ENCODE assay signal across 19 cellular contexts in the genomic region with DNA sequence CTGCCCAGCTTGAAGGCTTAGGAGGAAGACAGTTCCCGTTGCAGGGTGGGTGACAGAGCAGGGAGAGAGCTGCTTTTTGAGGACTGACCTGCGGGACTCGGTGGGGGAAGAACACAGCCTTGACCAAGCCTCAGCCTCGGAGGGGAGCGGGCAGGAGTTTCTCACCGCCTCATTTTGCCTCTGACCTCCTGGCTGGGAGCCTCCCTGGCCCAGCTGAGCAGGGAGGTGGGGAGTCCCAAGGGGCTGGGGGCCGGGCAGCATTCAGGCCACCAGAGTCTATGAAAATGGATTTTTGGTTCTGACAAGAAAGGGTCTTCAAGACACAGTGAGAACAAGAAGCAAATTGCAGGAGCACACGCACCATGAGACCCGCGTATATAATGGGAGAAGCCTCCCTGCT. TPM values are rescaled to one million over a fixed set of nuclear protein-coding genes. Genes with fewer than 3 reads are reported as not detected.
A peak's percentile ranks its signal among the peaks of the same experiment; 100 is the strongest.
DNase-seq lines count a peak whose midpoint lies in the region; ATAC-seq and TF ChIP-seq lines count a peak whose summit lies in the region.
"Had no signal": no experiment of that assay in that cellular context is flagged by ENCODE, and none has a peak within 500 bp of the region (broad histone marks: within the 10 kb centered on the region; RNA-seq: fewer than 3 reads in every experiment).

No MANE protein-coding gene starts in this region.

- H2AFZ ChIP-seq in IMR-90 (replicated peaks; ENCODE audit: low read length, poor library complexity) (peak overlapping the region; percentile 51), neural progenitor cell (replicated peaks) (no peak overlapping the region)
- H2AFZ ChIP-seq: GM23248 had no signal

- H3F3A ChIP-seq in neural progenitor cell (ENCODE audit: low read depth): no peaks in the 10 kb centered on the region

- no peak for ATAC-seq in IMR-90 (ENCODE audit: low read depth)
- ATAC-seq in stimulated activated effector memory CD8-positive, alpha-beta T cell treated with anti-CD3 and anti-CD28 coated beads, Interleukin-12 subunit alpha, Interleukin-12 subunit beta, amount 100 ng/mL, for 72 hours: no peak
- no peak for ATAC-seq in Right ventricle myocardium superior (ENCODE audit: poor library complexity)

- peak overlapping the region; percentile 26 for H3K27ac Mint-ChIP-seq in endodermal cell
- peak overlapping the region; percentile 54 for H3K27ac Mint-ChIP-seq in neural progenitor cell
- H3K27ac Mint-ChIP-seq in stimulated activated effector memory CD8-positive, alpha-beta T cell treated with anti-CD3 and anti-CD28 coated beads, Interleukin-12 subunit alpha, Interleukin-12 subunit beta, amount 100 ng/mL, for 72 hours: peak overlapping the region; percentile 68
- H3K27ac Mint-ChIP-seq: B cell, HFFc6 had no signal

- no peak overlapping the region for H3K18ac ChIP-seq in IMR-90 (ENCODE audit: low read depth, low read length)

- TF ChIP-seq POLR2A in IMR-90 (IDR thresholded peaks at IDR 0.05; ENCODE audit: low read depth, low read length) (no peak), transverse colon (IDR thresholded peaks at IDR 0.05) (no peak)

- H3K36me3 Mint-ChIP-seq in endodermal cell (ENCODE audit: low read depth): no peaks in the 10 kb centered on the region
- H3K36me3 Mint-ChIP-seq in neural progenitor cell: no peaks in the 10 kb centered on the region
- H3K36me3 Mint-ChIP-seq in stimulated activated effector memory CD8-positive, alpha-beta T cell treated with anti-CD3 and anti-CD28 coated beads, Interleukin-12 subunit alpha, Interleukin-12 subunit beta, amount 100 ng/mL, for 72 hours: no peaks in the 10 kb centered on the region
- H3K36me3 Mint-ChIP-seq: CD8-positive, alpha-beta memory T cell; IgD-negative memory B cell had no signal

- H3K4me3 Mint-ChIP-seq in endodermal cell (no peak overlapping the region), neural progenitor cell (no peak overlapping the region)
- H3K4me3 Mint-ChIP-seq in stimulated activated effector memory CD8-positive, alpha-beta T cell treated with anti-CD3 and anti-CD28 coated beads, Interleukin-12 subunit alpha, Interleukin-12 subunit beta, amount 100 ng/mL, for 72 hours: no peak overlapping the region
- H3K4me3 Mint-ChIP-seq: B cell; CD8-positive, alpha-beta memory T cell; HFFc6; IgD-negative memory B cell had no signal

- H3K23ac ChIP-seq in IMR-90 (ENCODE audit: low read depth, low read length): no peak overlapping the region

- H3K4ac ChIP-seq in IMR-90 (ENCODE audit: low read depth, low read length): no peak overlapping the region

- no peak overlapping the region for H2BK120ac ChIP-seq in IMR-90 (ENCODE audit: low read depth, low read length)

- no peak overlapping the region for H4K91ac ChIP-seq in IMR-90 (ENCODE audit: insufficient read depth, low read depth, low read length)

- TF ChIP-seq RAD21 in IMR-90 (IDR thresholded peaks at IDR 0.05; ENCODE audit: low read length): no peak

- no peak overlapping the region for H3K4me3 ChIP-seq in IMR-90 (ENCODE audit: insufficient read depth, low read depth, low read length)
- no peak overlapping the region for H3K4me3 ChIP-seq in endodermal cell (ENCODE audit: low read length)
- H3K4me3 ChIP-seq in neural progenitor cell: no peak overlapping the region
- H3K4me3 ChIP-seq in transverse colon: no peak overlapping the region
- H3K4me3 ChIP-seq: BLaER1 treated with 17β-estradiol and CSF1 and Interleukin-3, amounts not matched to agents 10 nM and 100 nM; GM23248 had no signal

- H3K27ac ChIP-seq in IMR-90 (ENCODE audit: insufficient read depth, low read length) (no peak overlapping the region), endodermal cell (ENCODE audit: low read depth, low read length) (no peak overlapping the region), neural progenitor cell (no peak overlapping the region), transverse colon (no peak overlapping the region)
- H3K27ac ChIP-seq: GM23248 had no signal

- H3K4me2 ChIP-seq in IMR-90 (ENCODE audit: low read depth, low read length) (no peak overlapping the region), neural progenitor cell (no peak overlapping the region)
- H3K4me2 ChIP-seq: BLaER1 treated with 17β-estradiol and CSF1 and Interleukin-3, amounts not matched to agents 10 nM and 100 nM had no signal

- H3K4me1 Mint-ChIP-seq in endodermal cell (peaks cover 23% of the 10 kb centered on the region), neural progenitor cell (peaks cover 39% of the 10 kb centered on the region)
- peaks cover 11% of the 10 kb centered on the region for H3K4me1 Mint-ChIP-seq in stimulated activated effector memory CD8-positive, alpha-beta T cell treated with anti-CD3 and anti-CD28 coated beads, Interleukin-12 subunit alpha, Interleukin-12 subunit beta, amount 100 ng/mL, for 72 hours
- H3K4me1 Mint-ChIP-seq: B cell, IgD-negative memory B cell had no signal

- no peak overlapping the region for H2BK20ac ChIP-seq in IMR-90 (ENCODE audit: low read depth, low read length)

- H3K9ac ChIP-seq in IMR-90 (ENCODE audit: low read depth, low read length): no peak overlapping the region
- H3K9ac ChIP-seq in endodermal cell (ENCODE audit: extremely low read depth, low read length, poor library complexity, severe bottlenecking): no peak overlapping the region
- H3K9ac ChIP-seq in neural progenitor cell: no peak overlapping the region
- H3K9ac ChIP-seq: GM23248 had no signal

- no peak overlapping the region for H4K8ac ChIP-seq in IMR-90 (ENCODE audit: low read depth in 2 of 2, low read length in 2 of 2)

- no peaks in the 10 kb centered on the region for H3K79me2 ChIP-seq in neural progenitor cell (ENCODE audit: low read depth)

- no peak overlapping the region for H3K56ac ChIP-seq in IMR-90 (ENCODE audit: extremely low read depth, insufficient read depth, low read length)

- H3K27me3 Mint-ChIP-seq in endodermal cell (ENCODE audit: insufficient read depth) (peaks cover 9% of the 10 kb centered on the region), neural progenitor cell (ENCODE audit: insufficient read depth, low read depth) (peaks cover 13% of the 10 kb centered on the region)

- no peak for DNase-seq in IMR-90
- no peak for DNase-seq in endodermal cell
- no peak for DNase-seq in neural progenitor cell (ENCODE audit: low spot score)
- DNase-seq in stimulated activated effector memory CD8-positive, alpha-beta T cell treated with anti-CD3 and anti-CD28 coated beads, Interleukin-12 subunit alpha, Interleukin-12 subunit beta, amount 100 ng/mL, for 72 hours (ENCODE audit: low spot score in 2 of 2): no peak
- DNase-seq in GF-D8 (lab: John Stamatoyannopoulos, UW): no peak
- no peak for DNase-seq in transverse colon
- DNase-seq in Right ventricle myocardium superior: no peak
- DNase-seq: CD8-positive, alpha-beta memory T cell; COR-L47; DMS 273 treated with DMSO at 0.1 percent for 48 hours; DMS53; DND-41; EL; GM23248; HCEC 1CT; HFFc6 had no signal

- no peak overlapping the region for H2BK5ac ChIP-seq in IMR-90 (ENCODE audit: low read depth, low read length, poor library complexity, severe bottlenecking)

- TF ChIP-seq EP300 in transverse colon (IDR thresholded peaks at IDR 0.05; ENCODE audit: low read depth): no peak

- H2BK15ac ChIP-seq in IMR-90 (ENCODE audit: low read depth, low read length): no peak overlapping the region

- 93% methylated on average over 6 of the region's 10 CpGs; no CpG with 5 or more reads in 1 of the 2 experiments for WGBS in IMR-90 (ENCODE audit: extremely low coverage in 2 of 2, insufficient read length in 1 of 2), 2 experiments
- 84% methylated on average over 8 to 10 of the region's 10 CpGs for WGBS in endodermal cell (ENCODE audit: insufficient coverage in 1 of 2, insufficient read length in 1 of 2), 2 experiments
- 88 to 100% methylated on average over 2 to 10 of the region's 10 CpGs for WGBS in transverse colon (ENCODE audit: low coverage in 1 of 2), 2 donors

- H3K36me3 ChIP-seq in IMR-90 (ENCODE audit: control insufficient read depth, insufficient read depth, low read length): no peaks in the 10 kb centered on the region
- H3K36me3 ChIP-seq in endodermal cell (ENCODE audit: control insufficient read depth, insufficient read depth, low read length): no peaks in the 10 kb centered on the region
- H3K36me3 ChIP-seq in neural progenitor cell: no peaks in the 10 kb centered on the region
- no peaks in the 10 kb centered on the region for H3K36me3 ChIP-seq in transverse colon
- H3K36me3 ChIP-seq: BLaER1 treated with 17β-estradiol and CSF1 and Interleukin-3, amounts not matched to agents 10 nM and 100 nM had no signal

- H3K9me3 Mint-ChIP-seq in endodermal cell: no peaks in the 10 kb centered on the region
- peaks cover 2% of the 10 kb centered on the region for H3K9me3 Mint-ChIP-seq in neural progenitor cell
- no peaks in the 10 kb centered on the region for H3K9me3 Mint-ChIP-seq in stimulated activated effector memory CD8-positive, alpha-beta T cell treated with anti-CD3 and anti-CD28 coated beads, Interleukin-12 subunit alpha, Interleukin-12 subunit beta, amount 100 ng/mL, for 72 hours
- H3K9me3 Mint-ChIP-seq: CD8-positive, alpha-beta memory T cell; HFFc6; IgD-negative memory B cell had no signal

- peaks cover 18% of the 10 kb centered on the region for H3K4me1 ChIP-seq in IMR-90 (ENCODE audit: control insufficient read depth, insufficient read depth, low read length)
- peaks cover 15% of the 10 kb centered on the region for H3K4me1 ChIP-seq in endodermal cell (ENCODE audit: control insufficient read depth, insufficient read depth, low read length)
- H3K4me1 ChIP-seq in neural progenitor cell: no peaks in the 10 kb centered on the region
- H3K4me1 ChIP-seq in transverse colon: peaks cover 0 to 14% (median 6%) of the 10 kb centered on the region in 4 donors

- H4K20me1 ChIP-seq in IMR-90 (ENCODE audit: insufficient read depth, low read length): no peaks in the 10 kb centered on the region; the same call in 1 of the 2 replicates
- no peaks in the 10 kb centered on the region for H4K20me1 ChIP-seq in neural progenitor cell (ENCODE audit: low read depth)

- CTCF ChIA-PET in IMR-90 (lab: Yijun Ruan, JAX): no interaction called here

- BruUV-seq in IMR-90 (replicated peaks; lab: Mats Ljungman, UMichigan): no TSS peak

- H3K14ac ChIP-seq in IMR-90 (replicated peaks; ENCODE audit: low read depth, low read length): no peak overlapping the region

- peaks cover 0 to 11% of the 10 kb centered on the region in 2 experiments; a peak in 1 of 4 replicates for H3K79me1 ChIP-seq in IMR-90 (ENCODE audit: low read depth in 1 of 2, low read length in 2 of 2)

- peak overlapping the region; percentile 33; the same call in 1 of the 2 replicates for H2AK5ac ChIP-seq in IMR-90 (ENCODE audit: low read depth, low read length)

- dilution Hi-C loops in IMR-90 (cut with HindIII; ENCODE audit: low sequenced_read_pairs, unreplicated experiment): no loop called here

- in situ Hi-C loops in IMR-90 (cut with MboI; ENCODE audit: low sequenced_read_pairs): no loop called here
- in situ Hi-C loops in transverse colon (cut with MboI; ENCODE audit: low pct_ligation_motif_present in 1 of 4, low pct_unique_long_range_greater_than_20kb in 1 of 4, low sequenced_read_pairs in 3 of 4): no loop called here

- H3K27me3 ChIP-seq in IMR-90 (ENCODE audit: control insufficient read depth, insufficient read depth, low read length) (no peaks in the 10 kb centered on the region; the same call in 1 of the 2 replicates), endodermal cell (ENCODE audit: control insufficient read depth, insufficient read depth, low read length, poor library complexity, severe bottlenecking) (no peaks in the 10 kb centered on the region), neural progenitor cell (no peaks in the 10 kb centered on the region), transverse colon (no peaks in the 10 kb centered on the region)
- H3K27me3 ChIP-seq: BLaER1 treated with 17β-estradiol and CSF1 and Interleukin-3, amounts not matched to agents 10 nM and 100 nM had no signal

- H4K5ac ChIP-seq in IMR-90 (ENCODE audit: low read depth, low read length): no peak overlapping the region

- no peak overlapping the region for H2AK9ac ChIP-seq in IMR-90 (replicated peaks; ENCODE audit: low read depth, low read length, poor library complexity)

- H3K9me1 ChIP-seq in IMR-90 (ENCODE audit: insufficient read depth, low read length): peaks cover 12% of the 10 kb centered on the region; the same call in 1 of the 2 replicates

- H3K9me3 ChIP-seq in IMR-90 (ENCODE audit: control insufficient read depth, insufficient read depth, low read length) (no peaks in the 10 kb centered on the region), endodermal cell (ENCODE audit: control insufficient read depth, low read length) (no peaks in the 10 kb centered on the region), neural progenitor cell (ENCODE audit: low read depth) (no peaks in the 10 kb centered on the region), transverse colon (no peaks in the 10 kb centered on the region)
- H3K9me3 ChIP-seq: BLaER1 treated with 17β-estradiol and CSF1 and Interleukin-3, amounts not matched to agents 10 nM and 100 nM had no signal

- intact Hi-C loops in IMR-90 (cut with micrococcal nuclease): no loop called here
- intact Hi-C loops in transverse colon (cut with DNase I; ENCODE audit: low total_unique reads): no loop called here
- intact Hi-C loops in Right ventricle myocardium superior (cut with DNase I): no loop called here

- POLR2A ChIA-PET in IMR-90 (lab: Charles Lee; ENCODE audit: unreplicated experiment): no interaction called here

- TF ChIP-seq CTCF in IMR-90 (conservative IDR thresholded peaks at IDR 0.05; ENCODE audit: low read depth, low read length): no peak
- TF ChIP-seq CTCF in endodermal cell (conservative IDR thresholded peaks at IDR 0.05): no peak
- no peak for TF ChIP-seq CTCF in neural progenitor cell (IDR thresholded peaks at IDR 0.05)
- TF ChIP-seq CTCF in transverse colon (IDR thresholded peaks at IDR 0.05): no peak

RNA-seq across cellular contexts. Expression of a gene that starts 51.3 kb away (rescaled TPM):
- total RNA-seq in IMR-90 (2012; rRNA removed) (13.3 and 15.8 TPM in 2 replicates), endodermal cell (10 to 100 TPM; 52.4 to 67.4 TPM), neural progenitor cell (ENCODE audit: low replicate concordance) (1.1 and 2.0 TPM in 2 replicates), transverse colon (100 to 1,000 TPM in 1 of 4 donors, 10 to 100 TPM in 3; 76.0 to 199 (median 77.1) TPM), Right ventricle myocardium superior (14.0 TPM)
- 17.6 and 17.9 TPM in 2 replicates for polyA plus RNA-seq in IMR-90 (2012; rRNA removed)
- polyA plus RNA-seq in IMR-90 (2012; cell fraction: cytosol; rRNA removed): 8.3 and 14.6 TPM in 2 replicates
- polyA plus RNA-seq in IMR-90 (2012; cell fraction: nucleus; rRNA removed; ENCODE audit: low replicate concordance): 22.6 and 22.9 TPM in 2 replicates
- polyA plus RNA-seq in endodermal cell (2013, experiment 1 of 2): 16.5 TPM
- polyA plus RNA-seq in endodermal cell (2013, experiment 2 of 2): 16.2 TPM
